In genomic region chr5:151093476-151093889, GRCh38 we compare ENCODE assay signal across 8 cellular contexts. TPM values are rescaled to one million over a fixed set of nuclear protein-coding genes. Genes with fewer than 3 reads are reported as not detected.
DNase-seq lines count a peak whose midpoint lies in the region; ATAC-seq and TF ChIP-seq lines count a peak whose summit lies in the region.

No MANE protein-coding gene starts in this region.

- ATAC-seq in HG03095 (IDR thresholded peaks at IDR 0.05; ENCODE audit: unreplicated experiment) (peak; percentile 1), SK-N-SH treated with all-trans-retinoic acid at 6 μM for 48 hours (peak; percentile 69), GM18873 (IDR thresholded peaks at IDR 0.05; ENCODE audit: low FRiP score, unreplicated experiment) (no peak), HG03457 (IDR thresholded peaks at IDR 0.05; ENCODE audit: unreplicated experiment) (no peak)

- H3K9ac ChIP-seq in skeletal muscle tissue (ENCODE audit: low read depth in 1 of 3, low read length in 3 of 3): no peak overlapping the region

- H3K4me3 ChIP-seq in skeletal muscle tissue (ENCODE audit: low read length in 3 of 3): no peak overlapping the region

- H3K27me3 ChIP-seq in skeletal muscle tissue (ENCODE audit: control insufficient read depth in 3 of 3, insufficient read depth in 3 of 3, low read length in 3 of 3): no peaks in the 10 kb centered on the region

- H3K4me1 ChIP-seq in skeletal muscle tissue (ENCODE audit: control insufficient read depth in 3 of 3, insufficient read depth in 3 of 3, low read length in 3 of 3): peaks cover 31 to 48% (median 31%) of the 10 kb centered on the region in 3 donors

- peak overlapping the region; percentile 33 for H3K27ac ChIP-seq in skeletal muscle tissue (ENCODE audit: low read depth, low read length)

- peaks cover 0 to 3% (median 0%) of the 10 kb centered on the region in 3 donors for H3K36me3 ChIP-seq in skeletal muscle tissue (ENCODE audit: control insufficient read depth in 3 of 3, insufficient read depth in 3 of 3, low read length in 3 of 3)

- DNase-seq in GM03348 (ENCODE audit: low spot score) (peak; percentile 86), fibroblast of peridontal ligament (ENCODE audit: extremely low read depth) (peak; percentile 98), DMS79 treated with DMSO at 0.1 percent for 48 hours (lab: John Stamatoyannopoulos, UW) (no peak)

- no peaks in the 10 kb centered on the region for H3K9me3 ChIP-seq in skeletal muscle tissue (ENCODE audit: control insufficient read depth in 3 of 3, low read length in 3 of 3)

TF ChIP-seq in SK-N-SH treated with all-trans-retinoic acid at 6 μM for 48 hours, 23 proteins besides CTCF, POLR2A, EP300 and RAD21:
- TF ChIP-seq PPARA (CRISPR knock-in tag; IDR thresholded peaks at IDR 0.05; ENCODE audit: borderline replicate concordance): no peak
- TF ChIP-seq ZC3H10 (CRISPR knock-in tag; IDR thresholded peaks at IDR 0.05): no peak
- no peak for TF ChIP-seq ARNTL (CRISPR knock-in tag; IDR thresholded peaks at IDR 0.05; ENCODE audit: borderline replicate concordance, low read depth)
- no peak for TF ChIP-seq RARB (CRISPR knock-in tag; IDR thresholded peaks at IDR 0.05)
- TF ChIP-seq ZFP30 (CRISPR knock-in tag; IDR thresholded peaks at IDR 0.05): no peak
- TF ChIP-seq ISL1 (CRISPR knock-in tag; IDR thresholded peaks at IDR 0.05): no peak; the same call in 1 of the 2 replicates
- no peak for TF ChIP-seq CREB5 (CRISPR knock-in tag; IDR thresholded peaks at IDR 0.05; ENCODE audit: low read depth)
- no peak for TF ChIP-seq GLIS3 (CRISPR knock-in tag; IDR thresholded peaks at IDR 0.05)
- no peak for TF ChIP-seq TSHZ2 (CRISPR knock-in tag; IDR thresholded peaks at IDR 0.05)
- TF ChIP-seq CSDC2 (CRISPR knock-in tag; IDR thresholded peaks at IDR 0.05): no peak
- TF ChIP-seq TCF4 (CRISPR knock-in tag; IDR thresholded peaks at IDR 0.05; ENCODE audit: borderline replicate concordance): no peak
- TF ChIP-seq POU6F1 (CRISPR knock-in tag; IDR thresholded peaks at IDR 0.05; ENCODE audit: borderline replicate concordance, low read depth): no peak
- no peak for TF ChIP-seq ESRRG (CRISPR knock-in tag; IDR thresholded peaks at IDR 0.05)
- TF ChIP-seq ZNF8 (CRISPR knock-in tag; IDR thresholded peaks at IDR 0.05): no peak
- TF ChIP-seq BACH2 (CRISPR knock-in tag; IDR thresholded peaks at IDR 0.05; ENCODE audit: borderline replicate concordance): no peak
- TF ChIP-seq PATZ1 (CRISPR knock-in tag; IDR thresholded peaks at IDR 0.05; ENCODE audit: borderline replicate concordance): no peak
- TF ChIP-seq CSRNP3 (CRISPR knock-in tag; IDR thresholded peaks at IDR 0.05): no peak
- TF ChIP-seq ZFP3 (CRISPR knock-in tag; IDR thresholded peaks at IDR 0.05): no peak

RNA-seq across cellular contexts. Expression of gene TNIP1, which starts 12.6 kb away (rescaled TPM):
- total RNA-seq in skeletal muscle tissue: 42.8 TPM

Comparison
In these comparisons a context has a peak if more than half of its experiments do, and no peak if none do; other contexts are left out.
1. ATAC-seq: peak in HG03095 (single experiment) and SK-N-SH treated with all-trans-retinoic acid at 6 μM for 48 hours (single experiment); none in GM18873 (single experiment) and HG03457 (single experiment).